16 cellular contexts compared by ENCODE assay signal in genomic region chr9:7382365-7382764, GRCh38.
A peak's percentile ranks its signal among the peaks of the same experiment; 100 is the strongest.
DNase-seq lines count a peak whose midpoint lies in the region; ATAC-seq and TF ChIP-seq lines count a peak whose summit lies in the region.
"Had no signal": no experiment of that assay in that cellular context is flagged by ENCODE, and none has a peak within 500 bp of the region (broad histone marks: within the 10 kb centered on the region; RNA-seq: fewer than 3 reads in every experiment).

No MANE protein-coding gene starts in this region.

- H3K4me2 ChIP-seq in IMR-90 (ENCODE audit: low read depth, low read length) (no peak overlapping the region), PC-9 (no peak overlapping the region)

- 0 out of 2 replicates have a peak, but pooled peaks cover 3% of the 10 kb centered on the region for H3K9me1 ChIP-seq in IMR-90 (ENCODE audit: insufficient read depth, low read length)

- BruUV-seq in IMR-90 (replicated peaks; lab: Mats Ljungman, UMichigan) (no TSS peak), PC-9 (replicated peaks; lab: Mats Ljungman, UMichigan) (no TSS peak)

- H3K4me3 Mint-ChIP-seq in glutamatergic neuron (ENCODE audit: unreplicated experiment) (peak overlapping the region; percentile 25), nephron progenitor cell (no peak overlapping the region)
- H3K4me3 Mint-ChIP-seq: CD4-positive, alpha-beta memory T cell had no signal

- H2BK120ac ChIP-seq in IMR-90 (ENCODE audit: low read depth, low read length), result no peak overlapping the region

- no peak overlapping the region for H3K4ac ChIP-seq in IMR-90 (ENCODE audit: low read depth, low read length)

- H4K20me1 ChIP-seq in IMR-90 (ENCODE audit: insufficient read depth, low read length), result no peaks in the 10 kb centered on the region
- H4K20me1 ChIP-seq in PC-9 (ENCODE audit: insufficient read depth), result no peaks in the 10 kb centered on the region

- no peaks in the 10 kb centered on the region for H3K36me3 Mint-ChIP-seq in glutamatergic neuron (ENCODE audit: unreplicated experiment)
- no peaks in the 10 kb centered on the region for H3K36me3 Mint-ChIP-seq in nephron progenitor cell (ENCODE audit: low read depth)
- H3K36me3 Mint-ChIP-seq: CD4-positive, alpha-beta memory T cell had no signal

- no peaks in the 10 kb centered on the region for H3F3A ChIP-seq in PC-9 (ENCODE audit: insufficient read depth, low read depth)

- no peak overlapping the region for H3K9ac ChIP-seq in IMR-90 (ENCODE audit: low read depth, low read length)

- H3K27ac ChIP-seq in IMR-90 (ENCODE audit: insufficient read depth, low read length), result no peak overlapping the region
- no peak overlapping the region for H3K27ac ChIP-seq in PC-9

- TF ChIP-seq POLR2A in IMR-90 (IDR thresholded peaks at IDR 0.05; ENCODE audit: low read depth, low read length), result no peak

- DNase-seq in IMR-90 (no peak), glutamatergic neuron (no peak), nephron progenitor cell (no peak), HAP-1 (ENCODE audit: low spot score in 2 of 2) (no peak), NCI-H774 (lab: John Stamatoyannopoulos, UW) (no peak), PC-9 (no peak)
- DNase-seq: C1 segment of cervical spinal cord; Calu3; CD4-positive, alpha-beta memory T cell; COR-L47; DMS53; DMS79 treated with DMSO at 0.1 percent for 48 hours; GF-D8; GOT3; H7 had no signal

- H3K27ac Mint-ChIP-seq in glutamatergic neuron (ENCODE audit: unreplicated experiment) (no peak overlapping the region), nephron progenitor cell (peak overlapping the region; percentile 81)
- H3K27ac Mint-ChIP-seq: CD4-positive, alpha-beta memory T cell had no signal

- no peak overlapping the region for H2AK5ac ChIP-seq in IMR-90 (ENCODE audit: low read depth, low read length)

- H3K4me1 Mint-ChIP-seq in glutamatergic neuron (ENCODE audit: low read depth, unreplicated experiment) (peaks cover 7% of the 10 kb centered on the region), nephron progenitor cell (peaks cover 17% of the 10 kb centered on the region)
- H3K4me1 Mint-ChIP-seq: CD4-positive, alpha-beta memory T cell had no signal

- peak overlapping the region; percentile 34; the same call in 1 of the 3 replicates for H2BK15ac ChIP-seq in IMR-90 (ENCODE audit: low read depth, low read length)

- H2BK20ac ChIP-seq in IMR-90 (ENCODE audit: low read depth, low read length), result no peak overlapping the region

- H3K56ac ChIP-seq in IMR-90 (ENCODE audit: extremely low read depth, insufficient read depth, low read length), result no peak overlapping the region

- POLR2A ChIA-PET in IMR-90 (lab: Charles Lee; ENCODE audit: unreplicated experiment), result no interaction called here
- POLR2A ChIA-PET in PC-9 (lab: Charles Lee; ENCODE audit: unreplicated experiment), result no interaction called here

- no peak overlapping the region for H3K14ac ChIP-seq in IMR-90 (replicated peaks; ENCODE audit: low read depth, low read length)

- H3K4me3 ChIP-seq in IMR-90 (ENCODE audit: insufficient read depth, low read depth, low read length) (no peak overlapping the region), HAP-1 (no peak overlapping the region), PC-9 (no peak overlapping the region)

- TF ChIP-seq CTCF in IMR-90 (conservative IDR thresholded peaks at IDR 0.05; ENCODE audit: low read depth, low read length) (no peak), glutamatergic neuron (IDR thresholded peaks at IDR 0.05; ENCODE audit: partially characterized antibody, unreplicated experiment) (no peak), nephron progenitor cell (IDR thresholded peaks at IDR 0.05) (no peak), PC-9 (conservative IDR thresholded peaks at IDR 0.05) (no peak)

- no peaks in the 10 kb centered on the region for H3K36me3 ChIP-seq in IMR-90 (ENCODE audit: control insufficient read depth, insufficient read depth, low read length)
- H3K36me3 ChIP-seq in HAP-1 (replicated peaks), result no peaks in the 10 kb centered on the region
- H3K36me3 ChIP-seq in PC-9 (ENCODE audit: low read depth), result no peaks in the 10 kb centered on the region

- in situ Hi-C loops in IMR-90 (cut with MboI; ENCODE audit: low sequenced_read_pairs), result no loop called here
- in situ Hi-C loops in HAP-1 (cut with MboI; ENCODE audit: low sequenced_read_pairs), result no loop called here

- dilution Hi-C loops in IMR-90 (cut with HindIII; ENCODE audit: low sequenced_read_pairs, unreplicated experiment), result no loop called here

- CTCF ChIA-PET in IMR-90 (lab: Yijun Ruan, JAX), result interaction anchor here (1.4 kb wide), 1 partner anchor 20 kb away, joined by 3 read pairs; no protein-coding TSS in a partner anchor
- CTCF ChIA-PET in PC-9 (lab: Charles Lee), result no interaction called here

- H3K4me1 ChIP-seq in IMR-90 (ENCODE audit: control insufficient read depth, insufficient read depth, low read length) (peaks cover 7% of the 10 kb centered on the region), HAP-1 (no peaks in the 10 kb centered on the region), PC-9 (replicated peaks; ENCODE audit: insufficient read depth) (no peaks in the 10 kb centered on the region)

- H2AFZ ChIP-seq in IMR-90 (replicated peaks; ENCODE audit: low read length, poor library complexity), result no peak overlapping the region
- H2AFZ ChIP-seq in PC-9, result no peak overlapping the region

- no peaks in the 10 kb centered on the region for H3K79me1 ChIP-seq in IMR-90 (ENCODE audit: low read depth in 1 of 2, low read length in 2 of 2)

- H3K9me3 Mint-ChIP-seq in glutamatergic neuron (ENCODE audit: unreplicated experiment) (no peaks in the 10 kb centered on the region), nephron progenitor cell (peaks cover 2% of the 10 kb centered on the region)

- H4K8ac ChIP-seq in IMR-90 (ENCODE audit: low read depth in 2 of 2, low read length in 2 of 2), result no peak overlapping the region

- H2AK9ac ChIP-seq in IMR-90 (replicated peaks; ENCODE audit: low read depth, low read length, poor library complexity), result no peak overlapping the region

- H3K9me2 ChIP-seq in PC-9 (ENCODE audit: insufficient read depth), result no peaks in the 10 kb centered on the region

- no peak overlapping the region; the same call in 1 of the 2 replicates for H4K91ac ChIP-seq in IMR-90 (ENCODE audit: insufficient read depth, low read depth, low read length)

- peak overlapping the region; percentile 41; the same call in 1 of the 2 replicates for H4K5ac ChIP-seq in IMR-90 (ENCODE audit: low read depth, low read length)

- no peak overlapping the region for H3K23ac ChIP-seq in IMR-90 (ENCODE audit: low read depth, low read length)

- H2BK5ac ChIP-seq in IMR-90 (ENCODE audit: low read depth, low read length, poor library complexity, severe bottlenecking), result no peak overlapping the region

- H3K79me2 ChIP-seq in PC-9 (ENCODE audit: low read depth), result no peaks in the 10 kb centered on the region

- H3K27me3 ChIP-seq in IMR-90 (ENCODE audit: control insufficient read depth, insufficient read depth, low read length), result no peaks in the 10 kb centered on the region
- no peaks in the 10 kb centered on the region for H3K27me3 ChIP-seq in HAP-1 (ENCODE audit: low read depth)
- no peaks in the 10 kb centered on the region for H3K27me3 ChIP-seq in PC-9 (ENCODE audit: insufficient read depth, low read depth)

- H3K27me3 Mint-ChIP-seq in glutamatergic neuron (ENCODE audit: unreplicated experiment) (peaks cover 3% of the 10 kb centered on the region), nephron progenitor cell (ENCODE audit: low read depth, poor library complexity) (peaks cover 6% of the 10 kb centered on the region)

- H3K9me3 ChIP-seq in IMR-90 (ENCODE audit: control insufficient read depth, insufficient read depth, low read length), result no peaks in the 10 kb centered on the region
- H3K9me3 ChIP-seq in HAP-1, result no peaks in the 10 kb centered on the region
- H3K9me3 ChIP-seq in PC-9 (ENCODE audit: insufficient read depth, low read depth), result no peaks in the 10 kb centered on the region

- no CpG with 5 or more reads among the region's 3 CpGs for WGBS in IMR-90 (ENCODE audit: extremely low coverage in 2 of 2, insufficient read length in 1 of 2), 2 experiments

- no peak overlapping the region; the same call in 1 of the 2 replicates for H3K18ac ChIP-seq in IMR-90 (ENCODE audit: low read depth, low read length)

- intact Hi-C loops in IMR-90 (cut with micrococcal nuclease), result no loop called here
- intact Hi-C loops in PC-9 (cut with micrococcal nuclease; ENCODE audit: unreplicated experiment), result no loop called here

- no peak for TF ChIP-seq RAD21 in IMR-90 (IDR thresholded peaks at IDR 0.05; ENCODE audit: low read length)

- ATAC-seq in IMR-90 (ENCODE audit: low read depth), result no peak
- ATAC-seq: HCT116 had no signal

TF ChIP-seq in IMR-90, 13 proteins besides CTCF, POLR2A, EP300 and RAD21:
- TF ChIP-seq CEBPB (IDR thresholded peaks at IDR 0.05; ENCODE audit: low read depth, low read length) (no peak), FOS (IDR thresholded peaks at IDR 0.05; ENCODE audit: low read depth, low read length) (no peak), NFE2L2 (IDR thresholded peaks at IDR 0.05; ENCODE audit: low read depth, low read length) (no peak), ELK1 (IDR thresholded peaks at IDR 0.05; ENCODE audit: borderline replicate concordance, low read depth, low read length) (no peak), USF2 (IDR thresholded peaks at IDR 0.05; ENCODE audit: low read depth, low read length) (no peak), MAZ (IDR thresholded peaks at IDR 0.05; ENCODE audit: borderline replicate concordance, low read depth, low read length) (no peak), MXI1 (IDR thresholded peaks at IDR 0.05; ENCODE audit: borderline replicate concordance, low read depth, low read length) (no peak), RFX5 (IDR thresholded peaks at IDR 0.05; ENCODE audit: low read depth, low read length) (no peak), BHLHE40 (IDR thresholded peaks at IDR 0.05; ENCODE audit: low read depth, low read length) (no peak), MAFK (IDR thresholded peaks at IDR 0.05; ENCODE audit: low read depth, low read length) (no peak)
